Comparison of ENCODE assay signal across 14 cellular contexts in the genomic region with DNA sequence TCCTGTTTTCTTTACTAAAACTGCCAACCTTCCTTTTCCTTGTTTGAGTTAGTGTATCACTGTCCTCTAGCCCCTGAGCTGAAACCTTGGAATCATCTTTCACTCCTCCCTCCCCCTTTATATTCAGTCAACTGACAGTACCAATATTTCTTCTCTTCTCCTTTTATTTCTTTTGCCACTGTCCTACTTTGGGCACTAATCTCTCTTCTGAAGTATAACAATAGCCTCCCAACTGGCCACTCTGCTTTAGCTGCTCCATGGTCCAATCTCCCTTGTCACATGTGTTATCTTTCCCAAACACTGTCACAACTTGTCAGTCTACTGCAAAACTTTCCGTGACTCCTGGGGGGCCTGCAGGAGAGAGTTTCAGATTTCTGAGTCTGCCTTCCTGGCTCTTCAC.
DNase-seq lines count a peak whose midpoint lies in the region; ATAC-seq and TF ChIP-seq lines count a peak whose summit lies in the region.
"Had no signal": no experiment of that assay in that cellular context is flagged by ENCODE, and none has a peak within 500 bp of the region (broad histone marks: within the 10 kb centered on the region; RNA-seq: fewer than 3 reads in every experiment).

No MANE protein-coding gene starts in this region.

- CTCF ChIA-PET in IMR-90 (lab: Yijun Ruan, JAX): no interaction called here

- no peak overlapping the region for H3K56ac ChIP-seq in IMR-90 (ENCODE audit: extremely low read depth, insufficient read depth, low read length)

- H3K23ac ChIP-seq in IMR-90 (ENCODE audit: low read depth, low read length): no peak overlapping the region

- no peak overlapping the region for H4K91ac ChIP-seq in IMR-90 (ENCODE audit: insufficient read depth, low read depth, low read length)

- intact Hi-C loops in IMR-90 (cut with micrococcal nuclease): no loop called here

- no peak overlapping the region for H3K14ac ChIP-seq in IMR-90 (replicated peaks; ENCODE audit: low read depth, low read length)

- H3K4ac ChIP-seq in IMR-90 (ENCODE audit: low read depth, low read length): no peak overlapping the region

- H3K4me3 ChIP-seq in IMR-90 (ENCODE audit: insufficient read depth, low read depth, low read length): no peak overlapping the region
- H3K4me3 ChIP-seq in mesodermal cell (ENCODE audit: extremely low read depth, insufficient read depth, low read length, poor library complexity, severe bottlenecking): no peak overlapping the region
- H3K4me3 ChIP-seq: GM23248 had no signal

- no peak overlapping the region for H2BK20ac ChIP-seq in IMR-90 (ENCODE audit: low read depth, low read length)

- no peak for ATAC-seq in IMR-90 (ENCODE audit: low read depth)
- ATAC-seq: HCT116 had no signal

- peaks cover 27% of the 10 kb centered on the region for H3K4me1 Mint-ChIP-seq in osteocyte (ENCODE audit: unreplicated experiment)
- H3K4me1 Mint-ChIP-seq: B cell had no signal

- H3K18ac ChIP-seq in IMR-90 (ENCODE audit: low read depth, low read length): no peak overlapping the region

- H3K27ac Mint-ChIP-seq in osteocyte (ENCODE audit: unreplicated experiment): peak overlapping the region; percentile 1
- H3K27ac Mint-ChIP-seq: B cell; CD4-positive, alpha-beta T cell had no signal

- dilution Hi-C loops in IMR-90 (cut with HindIII; ENCODE audit: low sequenced_read_pairs, unreplicated experiment): no loop called here

- no peak overlapping the region for H3K27ac ChIP-seq in IMR-90 (ENCODE audit: insufficient read depth, low read length)
- H3K27ac ChIP-seq in mesodermal cell (ENCODE audit: low read depth, low read length, severe bottlenecking): peak overlapping the region; percentile 49
- H3K27ac ChIP-seq: GM23248, HL-60 had no signal

- H3K9me3 ChIP-seq in IMR-90 (ENCODE audit: control insufficient read depth, insufficient read depth, low read length): peaks cover 9% of the 10 kb centered on the region
- peaks cover 21% of the 10 kb centered on the region for H3K9me3 ChIP-seq in mesodermal cell (ENCODE audit: control insufficient read depth, low read length)

- no peak overlapping the region for H2AK9ac ChIP-seq in IMR-90 (replicated peaks; ENCODE audit: low read depth, low read length, poor library complexity)

- WGBS in IMR-90 (ENCODE audit: extremely low coverage in 2 of 2, insufficient read length in 1 of 2), 2 experiments: no CpG with 5 or more reads among the region's 1 CpG
- 20 to 50% methylated on average over 1 of the region's 1 CpG for WGBS in mesodermal cell (ENCODE audit: insufficient coverage in 2 of 2), 2 experiments

- H3K4me2 ChIP-seq in IMR-90 (ENCODE audit: low read depth, low read length): no peak overlapping the region

- BruUV-seq in IMR-90 (replicated peaks; lab: Mats Ljungman, UMichigan): no TSS peak

- H3K9me1 ChIP-seq in IMR-90 (ENCODE audit: insufficient read depth, low read length): no peaks in the 10 kb centered on the region

- H2BK15ac ChIP-seq in IMR-90 (ENCODE audit: low read depth, low read length): no peak overlapping the region

- H3K4me1 ChIP-seq in IMR-90 (ENCODE audit: control insufficient read depth, insufficient read depth, low read length) (no peaks in the 10 kb centered on the region), mesodermal cell (ENCODE audit: control insufficient read depth, insufficient read depth, low read length, poor library complexity, severe bottlenecking) (no peaks in the 10 kb centered on the region)

- H4K8ac ChIP-seq in IMR-90 (ENCODE audit: low read depth in 2 of 2, low read length in 2 of 2): no peak overlapping the region

- no peaks in the 10 kb centered on the region for H4K20me1 ChIP-seq in IMR-90 (ENCODE audit: insufficient read depth, low read length)

- H2AK5ac ChIP-seq in IMR-90 (ENCODE audit: low read depth, low read length): no peak overlapping the region

- peaks cover 10% of the 10 kb centered on the region for H3K36me3 Mint-ChIP-seq in osteocyte (ENCODE audit: unreplicated experiment)

- no peaks in the 10 kb centered on the region for H3K27me3 ChIP-seq in IMR-90 (ENCODE audit: control insufficient read depth, insufficient read depth, low read length)

- H3K4me3 Mint-ChIP-seq in osteocyte (ENCODE audit: unreplicated experiment): no peak overlapping the region
- H3K4me3 Mint-ChIP-seq: B cell; CD4-positive, alpha-beta T cell had no signal

- H3K27me3 Mint-ChIP-seq in osteocyte (ENCODE audit: unreplicated experiment): no peaks in the 10 kb centered on the region
- H3K27me3 Mint-ChIP-seq: B cell; CD4-positive, alpha-beta T cell had no signal

- no peak overlapping the region for H2BK120ac ChIP-seq in IMR-90 (ENCODE audit: low read depth, low read length)

- peak overlapping the region; percentile 37 for H2AFZ ChIP-seq in IMR-90 (replicated peaks; ENCODE audit: low read length, poor library complexity)
- H2AFZ ChIP-seq: GM23248 had no signal

- no peaks in the 10 kb centered on the region for H3K79me1 ChIP-seq in IMR-90 (ENCODE audit: low read depth in 1 of 2, low read length in 2 of 2)

- POLR2A ChIA-PET in IMR-90 (lab: Charles Lee; ENCODE audit: unreplicated experiment): no interaction called here

- TF ChIP-seq CTCF in IMR-90 (conservative IDR thresholded peaks at IDR 0.05; ENCODE audit: low read depth, low read length) (no peak), osteocyte (IDR thresholded peaks at IDR 0.05) (no peak), GM10266 (IDR thresholded peaks at IDR 0.05; ENCODE audit: control insufficient read depth, insufficient read depth, low read depth, missing control alignments) (no peak)

- no peak overlapping the region for H4K5ac ChIP-seq in IMR-90 (ENCODE audit: low read depth, low read length)

- no peak overlapping the region for H2BK5ac ChIP-seq in IMR-90 (ENCODE audit: low read depth, low read length, poor library complexity, severe bottlenecking)

- DNase-seq in IMR-90 (no peak), cerebellar cortex (ENCODE audit: low spot score) (peak; percentile 13), osteocyte (ENCODE audit: extremely low spot score, unreplicated experiment) (no peak), GM10266 (ENCODE audit: extremely low spot score) (no peak), HT-29 (ENCODE audit: low spot score) (no peak), SHP77 (lab: John Stamatoyannopoulos, UW) (no peak)
- DNase-seq: C1 segment of cervical spinal cord; CD4-positive, alpha-beta T cell; DMS79; GM23248 had no signal

- H3K9ac ChIP-seq in IMR-90 (ENCODE audit: low read depth, low read length): no peak overlapping the region
- H3K9ac ChIP-seq: GM23248 had no signal

- H3K9me3 Mint-ChIP-seq in osteocyte (ENCODE audit: unreplicated experiment): peaks cover 15% of the 10 kb centered on the region

- in situ Hi-C loops in IMR-90 (cut with MboI; ENCODE audit: low sequenced_read_pairs): no loop called here

- no peak for TF ChIP-seq RAD21 in IMR-90 (IDR thresholded peaks at IDR 0.05; ENCODE audit: low read length)

- TF ChIP-seq POLR2A in IMR-90 (IDR thresholded peaks at IDR 0.05; ENCODE audit: low read depth, low read length): no peak

- H3K36me3 ChIP-seq in IMR-90 (ENCODE audit: control insufficient read depth, insufficient read depth, low read length) (no peaks in the 10 kb centered on the region), mesodermal cell (ENCODE audit: control insufficient read depth, insufficient read depth, low read length) (no peaks in the 10 kb centered on the region)

TF ChIP-seq in IMR-90, 13 proteins besides CTCF, POLR2A, EP300 and RAD21:
- TF ChIP-seq BHLHE40 (IDR thresholded peaks at IDR 0.05; ENCODE audit: low read depth, low read length) (no peak), FOS (IDR thresholded peaks at IDR 0.05; ENCODE audit: low read depth, low read length) (no peak), MAFK (IDR thresholded peaks at IDR 0.05; ENCODE audit: low read depth, low read length) (no peak), MXI1 (IDR thresholded peaks at IDR 0.05; ENCODE audit: borderline replicate concordance, low read depth, low read length) (no peak), RCOR1 (IDR thresholded peaks at IDR 0.05; ENCODE audit: insufficient replicate concordance, low read length) (no peak), USF2 (IDR thresholded peaks at IDR 0.05; ENCODE audit: low read depth, low read length) (no peak), ELK1 (IDR thresholded peaks at IDR 0.05; ENCODE audit: borderline replicate concordance, low read depth, low read length) (no peak), SMC3 (IDR thresholded peaks at IDR 0.05; ENCODE audit: low read depth, low read length) (no peak), CHD1 (IDR thresholded peaks at IDR 0.05; ENCODE audit: low read depth, low read length) (no peak), CEBPB (IDR thresholded peaks at IDR 0.05; ENCODE audit: low read depth, low read length) (no peak), RFX5 (IDR thresholded peaks at IDR 0.05; ENCODE audit: low read depth, low read length) (no peak), MAZ (IDR thresholded peaks at IDR 0.05; ENCODE audit: borderline replicate concordance, low read depth, low read length) (no peak), NFE2L2 (IDR thresholded peaks at IDR 0.05; ENCODE audit: low read depth, low read length) (no peak)
